Comparison of ENCODE assay signal across 11 cellular contexts in the genomic region with DNA sequence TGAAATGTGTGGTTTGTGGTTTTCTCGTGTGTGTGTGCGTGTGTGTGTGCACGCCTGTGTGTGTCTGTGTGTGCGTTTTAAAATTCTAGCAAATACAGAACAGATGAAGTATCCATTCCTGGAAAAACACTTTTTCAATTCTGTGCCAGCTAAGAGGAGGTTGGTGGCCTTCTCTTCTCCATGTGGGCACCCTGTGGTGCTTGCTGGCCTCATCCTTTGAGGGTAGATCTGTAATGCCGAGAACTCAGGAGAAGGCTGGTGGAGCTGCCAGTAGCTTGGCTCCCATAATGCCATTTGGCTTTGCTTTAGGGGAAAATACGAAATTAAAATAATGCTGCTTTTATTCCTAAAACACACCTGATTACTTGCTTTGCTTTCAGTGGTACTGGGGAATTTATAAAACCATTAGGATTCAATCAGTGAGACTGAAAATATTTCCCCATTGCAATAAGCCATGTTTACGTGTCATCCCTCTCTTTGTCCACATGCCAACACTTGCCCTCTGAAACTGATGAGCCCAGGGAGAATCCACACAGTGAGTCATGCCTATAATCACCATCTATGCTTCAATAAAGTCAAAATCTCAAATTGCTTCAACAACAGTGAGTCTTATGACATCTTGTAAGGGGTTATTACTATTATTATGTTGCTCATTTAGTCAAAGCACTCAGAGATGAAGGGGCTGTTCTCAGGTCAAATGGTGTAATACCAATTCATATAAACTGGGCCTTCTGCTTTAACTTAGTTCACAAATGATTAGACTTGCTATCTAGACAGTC. TPM values are rescaled to one million over a fixed set of nuclear protein-coding genes. Genes with fewer than 3 reads are reported as not detected.
DNase-seq lines count a peak whose midpoint lies in the region; TF ChIP-seq lines count a peak whose summit lies in the region.
"Had no signal": no experiment of that assay in that cellular context is flagged by ENCODE, and none has a peak within 500 bp of the region (broad histone marks: within the 10 kb centered on the region; RNA-seq: fewer than 3 reads in every experiment).

No MANE protein-coding gene starts in this region.

- peak overlapping the region; percentile 34; the same call in 1 of the 2 replicates for H3K27ac ChIP-seq in RWPE1
- H3K27ac ChIP-seq in smooth muscle cell (ENCODE audit: low read depth), result peak overlapping the region; percentile 79
- H3K27ac ChIP-seq: heart right ventricle, stomach had no signal

- no peak for TF ChIP-seq POLR2A in erythroblast (IDR thresholded peaks at IDR 0.05; ENCODE audit: low read length)

- H3K4me3 ChIP-seq in epithelial cell of proximal tubule (ENCODE audit: low read depth, low read length), result no peak overlapping the region
- H3K4me3 ChIP-seq in smooth muscle cell, result no peak overlapping the region
- H3K4me3 ChIP-seq: heart right ventricle, stomach had no signal

- peak overlapping the region; percentile 37 for H3K4me2 ChIP-seq in smooth muscle cell

- no peaks in the 10 kb centered on the region for H3K79me2 ChIP-seq in smooth muscle cell (ENCODE audit: low read depth)

- DNase-seq in GM04504 (ENCODE audit: low read depth) (peak; percentile 91), RWPE1 (ENCODE audit: low spot score) (peak; percentile 95), epithelial cell of proximal tubule (ENCODE audit: low read depth) (peak; percentile 82), smooth muscle cell (lab: John Stamatoyannopoulos, UW; ENCODE audit: unreplicated experiment) (no peak), erythroblast (lab: John Stamatoyannopoulos, UW) (no peak), anterior cingulate cortex (lab: John Stamatoyannopoulos, UW) (no peak)
- DNase-seq in activated CD4-positive, alpha-beta T cell treated with anti-CD3 and anti-CD28 coated beads, Interleukin-2, amount 50 U/mL, for 1 hour, result no peak
- DNase-seq: central memory CD4-positive, alpha-beta T cell; heart right ventricle; stomach had no signal

- peaks cover 39% of the 10 kb centered on the region for H3K4me1 ChIP-seq in smooth muscle cell (ENCODE audit: low read depth)
- H3K4me1 ChIP-seq: stomach had no signal

- H3K9ac ChIP-seq in smooth muscle cell (ENCODE audit: low read depth), result peak overlapping the region; percentile 29

- no peaks in the 10 kb centered on the region for H3K27me3 ChIP-seq in smooth muscle cell (ENCODE audit: low read depth)
- H3K27me3 ChIP-seq: stomach had no signal

- TF ChIP-seq CTCF in RWPE1 (conservative IDR thresholded peaks at IDR 0.05; ENCODE audit: low read depth), result no peak
- TF ChIP-seq CTCF in epithelial cell of proximal tubule (conservative IDR thresholded peaks at IDR 0.05; ENCODE audit: low read depth, low read length), result no peak
- no peak for TF ChIP-seq CTCF in smooth muscle cell (IDR thresholded peaks at IDR 0.05; ENCODE audit: borderline replicate concordance, insufficient read depth, poor library complexity, severe bottlenecking)

- CTCF ChIA-PET in RWPE1 (lab: Yijun Ruan, JAX), result interaction anchor here (0.6 kb wide), 1 partner anchor 56 kb away, joined by 3 read pairs; no protein-coding TSS in a partner anchor

- no peaks in the 10 kb centered on the region for H4K20me1 ChIP-seq in smooth muscle cell (ENCODE audit: low read depth)

- WGBS in smooth muscle cell (ENCODE audit: low lambda C conversion rate), result 82% methylated on average over 7 of the region's 7 CpGs

- H2AFZ ChIP-seq in smooth muscle cell (ENCODE audit: low read depth), result no peak overlapping the region

- no peaks in the 10 kb centered on the region for H3K9me3 ChIP-seq in smooth muscle cell (replicated peaks; ENCODE audit: low read depth)
- H3K9me3 ChIP-seq: heart right ventricle, stomach had no signal

- H3F3A ChIP-seq in smooth muscle cell (ENCODE audit: low read depth), result peaks cover 8% of the 10 kb centered on the region

- H3K36me3 ChIP-seq in smooth muscle cell (ENCODE audit: low read depth), result no peaks in the 10 kb centered on the region
- H3K36me3 ChIP-seq: heart right ventricle, stomach had no signal

- POLR2A ChIA-PET in RWPE1 (lab: Yijun Ruan, JAX; ENCODE audit: low non-redundant PET), result no interaction called here

RNA-seq across cellular contexts. Expression of a gene that starts 39.2 kb away (rescaled TPM):
- not detected in 2 replicates for total RNA-seq in epithelial cell of proximal tubule
- total RNA-seq in smooth muscle cell, result 0.99 and 1.5 TPM in 2 replicates
- 0.46 and 1.6 TPM in 2 replicates for polyA plus RNA-seq in smooth muscle cell
- polyA plus RNA-seq: IgD-negative memory B cell had no signal

Comparison
In these comparisons a context has a peak if more than half of its experiments do, and no peak if none do; other contexts are left out.
1. DNase-seq: peak in GM04504 (single experiment), RWPE1 (single experiment) and epithelial cell of proximal tubule (single experiment); none in smooth muscle cell (single experiment), activated CD4-positive, alpha-beta T cell treated with anti-CD3 and anti-CD28 coated beads, Interleukin-2, amount 50 U/mL, for 1 hour (single experiment), erythroblast (0 of 2) and anterior cingulate cortex (0 of 58).